ENCODE assay signal across 28 cellular contexts in genomic region chr1:205970486-205970885, GRCh38. TPM values are rescaled to one million over a fixed set of nuclear protein-coding genes. Genes with fewer than 3 reads are reported as not detected.
DNase-seq lines count a peak whose midpoint lies in the region; ATAC-seq and TF ChIP-seq lines count a peak whose summit lies in the region.
"Had no signal": no experiment of that assay in that cellular context is flagged by ENCODE, and none has a peak within 500 bp of the region (broad histone marks: within the 10 kb centered on the region; RNA-seq: fewer than 3 reads in every experiment).

No MANE protein-coding gene starts in this region.

- TF ChIP-seq EP300 in stomach (IDR thresholded peaks at IDR 0.05), result no peak

- no peak for TF ChIP-seq CTCF in HFFc6 (IDR thresholded peaks at IDR 0.05)
- TF ChIP-seq CTCF in stomach (IDR thresholded peaks at IDR 0.05), result no peak
- no peak for TF ChIP-seq CTCF in breast epithelium (IDR thresholded peaks at IDR 0.05)

- peaks cover 34% of the 10 kb centered on the region for H3K4me1 Mint-ChIP-seq in HFFc6 (ENCODE audit: low read depth)
- H3K4me1 Mint-ChIP-seq: activated naive CD4-positive, alpha-beta T cell treated with anti-CD3 and anti-CD28 coated beads, Interleukin-2, amount 10 ng/mL, durations not matched to agents 7 days and 5 days had no signal

- H3K36me3 Mint-ChIP-seq in HFFc6 (ENCODE audit: low read depth), result no peaks in the 10 kb centered on the region; the same call in 1 of the 2 replicates
- H3K36me3 Mint-ChIP-seq: activated naive CD4-positive, alpha-beta T cell treated with anti-CD3 and anti-CD28 coated beads, Interleukin-2, amount 10 ng/mL, durations not matched to agents 7 days and 5 days; CD8-positive, alpha-beta T cell; natural killer cell treated with Interleukin-12 subunit alpha and Interleukin-12 subunit beta and Interleukin-15 and Interleukin-18, amount 100 ng/mL, for 72 hours had no signal

- peaks cover 7% of the 10 kb centered on the region; the same call in 1 of the 2 replicates for H3K9me3 Mint-ChIP-seq in HFFc6
- H3K9me3 Mint-ChIP-seq: CD8-positive, alpha-beta T cell had no signal

- H3K27me3 ChIP-seq in stomach, result peaks cover 0 to 2% (median 0%) of the 10 kb centered on the region in 3 donors
- no peaks in the 10 kb centered on the region for H3K27me3 ChIP-seq in breast epithelium
- H3K27me3 ChIP-seq: body of pancreas had no signal

- no peak overlapping the region for H3K4me3 Mint-ChIP-seq in HFFc6
- H3K4me3 Mint-ChIP-seq: activated CD8-positive, alpha-beta T cell treated with anti-CD3 and anti-CD28 coated beads for 36 hours; activated naive CD4-positive, alpha-beta T cell treated with anti-CD3 and anti-CD28 coated beads, Interleukin-2, amount 10 ng/mL, durations not matched to agents 7 days and 5 days; CD8-positive, alpha-beta T cell; natural killer cell treated with Interleukin-12 subunit alpha and Interleukin-12 subunit beta and Interleukin-15 and Interleukin-18, amount 100 ng/mL, for 72 hours; T-helper 2 cell treated with Interferon-gamma antibody and Interleukin-4, amounts not matched to agents 5 μg/mL and 100 μg/mL, for 36 hours had no signal

- H3K9me3 ChIP-seq in stomach (no peaks in the 10 kb centered on the region), breast epithelium (no peaks in the 10 kb centered on the region)
- H3K9me3 ChIP-seq: body of pancreas, HAP-1, mucosa of descending colon had no signal

- intact Hi-C loops in stomach (cut with DNase I; ENCODE audit: low total_unique reads) (loop anchor here (10.0 kb wide), 1 partner anchor 176 kb away; no protein-coding TSS in a partner anchor), breast epithelium (cut with DNase I; ENCODE audit: low total_unique reads) (loop anchor here (10.0 kb wide), 1 partner anchor 176 kb away; no protein-coding TSS in a partner anchor)

- no peak overlapping the region for H3K27ac Mint-ChIP-seq in HFFc6
- H3K27ac Mint-ChIP-seq: activated CD8-positive, alpha-beta T cell treated with anti-CD3 and anti-CD28 coated beads for 36 hours; activated naive CD4-positive, alpha-beta T cell treated with anti-CD3 and anti-CD28 coated beads, Interleukin-2, amount 10 ng/mL, durations not matched to agents 7 days and 5 days; CD8-positive, alpha-beta T cell; natural killer cell treated with Interleukin-12 subunit alpha and Interleukin-12 subunit beta and Interleukin-15 and Interleukin-18, amount 100 ng/mL, for 72 hours; T-helper 2 cell treated with Interferon-gamma antibody and Interleukin-4, amounts not matched to agents 5 μg/mL and 100 μg/mL, for 36 hours had no signal

- DNase-seq in NCI-H2107 treated with DMSO at 0.1 percent for 48 hours (lab: John Stamatoyannopoulos, UW; ENCODE audit: unreplicated experiment) (peak; percentile 79), NCI-H2107 (lab: John Stamatoyannopoulos, UW) (no peak), HFFc6 (peak; percentile 13), dermis microvascular lymphatic vessel endothelial cell (ENCODE audit: low read depth in 2 of 2) (peak; percentile 12 to 59), stomach (no peak), breast epithelium (ENCODE audit: low spot score in 2 of 2) (no peak)
- DNase-seq: activated CD4-positive, alpha-beta T cell treated with anti-CD3 and anti-CD28 coated beads for 1 hour; activated CD8-positive, alpha-beta memory T cell treated with anti-CD3 and anti-CD28 coated beads, Interleukin-2, amount 50 U/mL, for 48 hours; activated CD8-positive, alpha-beta T cell treated with anti-CD3 and anti-CD28 coated beads for 36 hours; activated naive CD4-positive, alpha-beta T cell treated with anti-CD3 and anti-CD28 coated beads, Interleukin-2, amount 10 ng/mL, durations not matched to agents 7 days and 5 days; body of pancreas; CD8-positive, alpha-beta T cell; left colon; mammary epithelial cell; mucosa of descending colon; NCI-H1417 treated with DMSO at 0.1 percent for 48 hours; SIG-M5; stimulated activated naive CD4-positive, alpha-beta T cell had no signal

- WGBS in stomach, 5 donors, result 7 to 22% (median 14%) methylated on average over 1 of the region's 1 CpG

- peaks cover 11% of the 10 kb centered on the region for H3K27me3 Mint-ChIP-seq in HFFc6 (ENCODE audit: insufficient read depth)
- H3K27me3 Mint-ChIP-seq: activated CD8-positive, alpha-beta T cell treated with anti-CD3 and anti-CD28 coated beads for 36 hours; natural killer cell treated with Interleukin-12 subunit alpha and Interleukin-12 subunit beta and Interleukin-15 and Interleukin-18, amount 100 ng/mL, for 72 hours had no signal

- H3K36me3 ChIP-seq in stomach (no peaks in the 10 kb centered on the region), breast epithelium (no peaks in the 10 kb centered on the region)
- H3K36me3 ChIP-seq: HAP-1 had no signal

- H3K27ac ChIP-seq in stomach (peak overlapping the region in 3 of 5 donors; percentile 14 to 23 (median 20)), breast epithelium (no peak overlapping the region)
- H3K27ac ChIP-seq: body of pancreas, skin epidermis had no signal

- H3K4me3 ChIP-seq in stomach (no peak overlapping the region), breast epithelium (no peak overlapping the region)
- H3K4me3 ChIP-seq: body of pancreas, HAP-1, mucosa of descending colon, skin epidermis had no signal

- peaks cover 0 to 8% (median 3%) of the 10 kb centered on the region in 4 donors for H3K4me1 ChIP-seq in stomach
- no peaks in the 10 kb centered on the region for H3K4me1 ChIP-seq in breast epithelium
- H3K4me1 ChIP-seq: HAP-1 had no signal

- ATAC-seq in HG03139 (IDR thresholded peaks at IDR 0.05; ENCODE audit: unreplicated experiment) (no peak), GM21381 (IDR thresholded peaks at IDR 0.05; ENCODE audit: unreplicated experiment) (no peak)
- ATAC-seq: activated CD8-positive, alpha-beta T cell treated with anti-CD3 and anti-CD28 coated beads for 36 hours; body of pancreas; CD8-positive, alpha-beta T cell; left colon; mucosa of descending colon; natural killer cell treated with Interleukin-12 subunit alpha and Interleukin-12 subunit beta and Interleukin-15 and Interleukin-18, amount 100 ng/mL, for 72 hours; Panc1 had no signal

- TF ChIP-seq POLR2A in stomach (IDR thresholded peaks at IDR 0.05) (no peak), breast epithelium (IDR thresholded peaks at IDR 0.05) (no peak)

RNA-seq across cellular contexts. Expression of gene SLC26A9, which starts 27.2 kb away (rescaled TPM):
- not detected for total RNA-seq in HFFc6 (2021; fragmentation: NEBNext Ultra II Directional; extraction: Animal tissue kit (Norgen Biotek cat#: 25700))
- not detected in 2 replicates for total RNA-seq in dermis microvascular lymphatic vessel endothelial cell
- 10 to 100 TPM in 4 of 5 donors, not detected in 1; 30.0 to 63.0 (median 36.4) TPM for total RNA-seq in stomach
- polyA plus RNA-seq in stomach, result 10 to 100 TPM in 1 of 3 donors, 1 to 10 TPM in 2; 7.9 to 13.3 (median 9.2) TPM
- total RNA-seq in breast epithelium, result not detected
- total RNA-seq: activated CD8-positive, alpha-beta T cell treated with anti-CD3 and anti-CD28 coated beads for 36 hours; CD8-positive, alpha-beta T cell; chondrocyte; left colon; mammary epithelial cell; mucosa of descending colon; natural killer cell treated with Interleukin-12 subunit alpha and Interleukin-12 subunit beta and Interleukin-15 and Interleukin-18, amount 100 ng/mL, for 72 hours; temporal lobe had no signal
- polyA plus RNA-seq: mammary epithelial cell had no signal

RNA-seq across cellular contexts. Expression of gene RAB7B, which starts 32.7 kb away (rescaled TPM):
- 1 to 10 TPM; 2.6 to 6.6 (median 5.3) TPM for total RNA-seq in HFFc6 (2021; fragmentation: NEBNext Ultra II Directional; extraction: Animal tissue kit (Norgen Biotek cat#: 25700))
- total RNA-seq in dermis microvascular lymphatic vessel endothelial cell (under 0.01 TPM in 1 of 2 replicates, not detected in the other), stomach (10 to 100 TPM in 1 of 5 donors, 1 to 10 TPM in 2, under 1 TPM in 1, not detected in 1; 0.89 to 14.0 (median 4.6) TPM), breast epithelium (1 to 10 TPM; 1.3 to 6.6 (median 2.9) TPM)
- polyA plus RNA-seq in stomach, result 1 to 10 TPM; 3.4 to 8.2 (median 6.2) TPM
- total RNA-seq: activated CD8-positive, alpha-beta T cell treated with anti-CD3 and anti-CD28 coated beads for 36 hours; CD8-positive, alpha-beta T cell; natural killer cell treated with Interleukin-12 subunit alpha and Interleukin-12 subunit beta and Interleukin-15 and Interleukin-18, amount 100 ng/mL, for 72 hours had no signal

RNA-seq across cellular contexts. Expression of gene CTSE, which starts 53.2 kb away (rescaled TPM):
- total RNA-seq in HFFc6 (2021; fragmentation: NEBNext Ultra II Directional; extraction: Animal tissue kit (Norgen Biotek cat#: 25700)), result not detected
- total RNA-seq in dermis microvascular lymphatic vessel endothelial cell (not detected in 2 replicates), stomach (100 to 1,000 TPM in 3 of 5 donors, 10 to 100 TPM in 1, 1 to 10 TPM in 1; 6.7 to 966 (median 142) TPM), breast epithelium (under 1 TPM in 1 of 3 donors, not detected in 2; under 0.01 TPM)
- 100 to 1,000 TPM in 2 of 3 donors, 10 to 100 TPM in 1; 40.2 to 361 (median 133) TPM for polyA plus RNA-seq in stomach
- total RNA-seq: activated CD8-positive, alpha-beta T cell treated with anti-CD3 and anti-CD28 coated beads for 36 hours; CD8-positive, alpha-beta T cell; chondrocyte; natural killer cell treated with Interleukin-12 subunit alpha and Interleukin-12 subunit beta and Interleukin-15 and Interleukin-18, amount 100 ng/mL, for 72 hours; omental fat pad had no signal

Comparison
In these comparisons a context has a peak if more than half of its experiments do, and no peak if none do; other contexts are left out.
1. DNase-seq: peak in NCI-H2107 treated with DMSO at 0.1 percent for 48 hours (single experiment), HFFc6 (single experiment) and dermis microvascular lymphatic vessel endothelial cell (2 of 2); none in NCI-H2107 (single experiment), stomach (single experiment) and breast epithelium (0 of 2).
2. H3K27ac ChIP-seq: peak in stomach (3 of 5); none in breast epithelium (0 of 2).